ENCODE assay signal across 19 cellular contexts in the genomic region with DNA sequence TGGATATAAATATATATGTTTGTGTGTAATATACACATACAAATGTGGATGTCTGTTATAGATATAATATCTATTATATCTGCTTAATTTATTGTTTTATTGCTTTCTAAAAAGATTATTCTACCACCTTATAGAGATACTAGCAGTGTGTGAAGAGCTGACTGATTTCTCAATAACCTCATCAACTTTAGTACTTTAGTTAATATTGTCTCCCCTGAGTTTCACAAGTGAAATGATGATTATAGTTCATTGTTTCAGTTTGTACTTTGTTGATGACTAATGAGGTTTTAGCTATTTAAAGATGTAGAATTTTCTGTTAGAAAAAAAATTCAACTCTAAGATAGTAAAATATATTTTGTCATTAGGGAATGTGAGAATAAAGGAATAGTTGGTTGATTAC. TPM values are rescaled to one million over a fixed set of nuclear protein-coding genes. Genes with fewer than 3 reads are reported as not detected.
DNase-seq lines count a peak whose midpoint lies in the region; ATAC-seq, FAIRE-seq and TF ChIP-seq lines count a peak whose summit lies in the region.
"Had no signal": no experiment of that assay in that cellular context is flagged by ENCODE, and none has a peak within 500 bp of the region (broad histone marks: within the 10 kb centered on the region; RNA-seq: fewer than 3 reads in every experiment).

No MANE protein-coding gene starts in this region.

- no peaks in the 10 kb centered on the region for H3K27me3 ChIP-seq in right lobe of liver

- no peaks in the 10 kb centered on the region for H3K9me3 ChIP-seq in right lobe of liver

- no peaks in the 10 kb centered on the region for H3K9me3 Mint-ChIP-seq in MCF 10A (ENCODE audit: unreplicated experiment)
- H3K9me3 Mint-ChIP-seq in glutamatergic neuron (ENCODE audit: unreplicated experiment): no peaks in the 10 kb centered on the region
- no peaks in the 10 kb centered on the region for H3K9me3 Mint-ChIP-seq in activated CD8-positive, alpha-beta memory T cell treated with anti-CD3 and anti-CD28 coated beads, Interleukin-2, amount 10 ng/mL, durations not matched to agents 7 days and 5 days (ENCODE audit: low read depth)

- CTCF ChIA-PET in MCF 10A (lab: Yijun Ruan, JAX): interaction anchor here (2.5 kb wide), 1 partner anchor 11 kb away, joined by 6 read pairs; a partner anchor contains a TSS
- CTCF ChIA-PET in activated CD8-positive, alpha-beta memory T cell treated with anti-CD3 and anti-CD28 coated beads, Interleukin-2, amount 10 ng/mL, durations not matched to agents 7 days and 5 days (lab: Charles Lee): interaction anchor here (1.4 kb wide), 1 partner anchor 11 kb away, joined by 3 read pairs; a partner anchor contains a TSS

- peaks cover 0 to 4% (median 0%) of the 10 kb centered on the region in 4 donors for H3K36me3 ChIP-seq in right lobe of liver

- TF ChIP-seq CTCF in MCF 10A (IDR thresholded peaks at IDR 0.05; ENCODE audit: unreplicated experiment): no peak
- no peak for TF ChIP-seq CTCF in glutamatergic neuron (IDR thresholded peaks at IDR 0.05; ENCODE audit: partially characterized antibody, unreplicated experiment)
- TF ChIP-seq CTCF in right lobe of liver (IDR thresholded peaks at IDR 0.05): no peak

- ATAC-seq in GM19328 (IDR thresholded peaks at IDR 0.05; ENCODE audit: unreplicated experiment): peak; percentile 58
- peak; percentile 70 for ATAC-seq in HG02763 (IDR thresholded peaks at IDR 0.05; ENCODE audit: unreplicated experiment)
- peak; percentile 95 for ATAC-seq in HG03432 (IDR thresholded peaks at IDR 0.05; ENCODE audit: unreplicated experiment)
- no peak for ATAC-seq in activated CD8-positive, alpha-beta memory T cell treated with anti-CD3 and anti-CD28 coated beads, Interleukin-2, amount 10 ng/mL, durations not matched to agents 7 days and 5 days
- ATAC-seq in right lobe of liver: no peak
- ATAC-seq: Panc1 had no signal

- H3K36me3 Mint-ChIP-seq in MCF 10A (ENCODE audit: insufficient read depth, unreplicated experiment): peaks cover 38% of the 10 kb centered on the region
- H3K36me3 Mint-ChIP-seq in glutamatergic neuron (ENCODE audit: unreplicated experiment): peaks cover 11% of the 10 kb centered on the region
- peaks cover 40% of the 10 kb centered on the region for H3K36me3 Mint-ChIP-seq in activated CD8-positive, alpha-beta memory T cell treated with anti-CD3 and anti-CD28 coated beads, Interleukin-2, amount 10 ng/mL, durations not matched to agents 7 days and 5 days

- H3K4me3 Mint-ChIP-seq in MCF 10A (ENCODE audit: unreplicated experiment) (no peak overlapping the region), glutamatergic neuron (ENCODE audit: unreplicated experiment) (no peak overlapping the region)
- H3K4me3 Mint-ChIP-seq in activated CD8-positive, alpha-beta memory T cell treated with anti-CD3 and anti-CD28 coated beads, Interleukin-2, amount 10 ng/mL, durations not matched to agents 7 days and 5 days: no peak overlapping the region
- H3K4me3 Mint-ChIP-seq: activated naive CD4-positive, alpha-beta T cell treated with anti-CD3 and anti-CD28 coated beads, Interleukin-2, amount 50 U/mL, for 24 hours had no signal

- H3K4me1 ChIP-seq in right lobe of liver: no peaks in the 10 kb centered on the region

- POLR2A ChIA-PET in MCF 10A (lab: Yijun Ruan, JAX): interaction anchor here (7.2 kb wide), 1 partner anchor 12 kb away, joined by 59 read pairs; a partner anchor contains a TSS

- no peak overlapping the region for H3K27ac ChIP-seq in right lobe of liver

- DNase-seq in MCF 10A (ENCODE audit: unreplicated experiment): no peak
- no peak for DNase-seq in glutamatergic neuron
- no peak for DNase-seq in activated CD8-positive, alpha-beta memory T cell treated with anti-CD3 and anti-CD28 coated beads, Interleukin-2, amount 10 ng/mL, durations not matched to agents 7 days and 5 days
- DNase-seq in right lobe of liver: no peak
- DNase-seq: ACHN; central memory CD4-positive, alpha-beta T cell; DMS153; erythroblast; mammary epithelial cell; NCI-H2171 treated with DMSO at 0.1 percent for 48 hours had no signal

- no peak overlapping the region for H3K27ac Mint-ChIP-seq in MCF 10A (ENCODE audit: low read depth, unreplicated experiment)
- H3K27ac Mint-ChIP-seq in glutamatergic neuron (ENCODE audit: unreplicated experiment): no peak overlapping the region
- H3K27ac Mint-ChIP-seq in activated CD8-positive, alpha-beta memory T cell treated with anti-CD3 and anti-CD28 coated beads, Interleukin-2, amount 10 ng/mL, durations not matched to agents 7 days and 5 days: no peak overlapping the region
- H3K27ac Mint-ChIP-seq: activated naive CD4-positive, alpha-beta T cell treated with anti-CD3 and anti-CD28 coated beads, Interleukin-2, amount 50 U/mL, for 24 hours had no signal

- H3K27me3 Mint-ChIP-seq in MCF 10A (ENCODE audit: insufficient read depth, unreplicated experiment) (no peaks in the 10 kb centered on the region), glutamatergic neuron (ENCODE audit: unreplicated experiment) (no peaks in the 10 kb centered on the region)
- H3K27me3 Mint-ChIP-seq in activated CD8-positive, alpha-beta memory T cell treated with anti-CD3 and anti-CD28 coated beads, Interleukin-2, amount 10 ng/mL, durations not matched to agents 7 days and 5 days: no peaks in the 10 kb centered on the region
- H3K27me3 Mint-ChIP-seq: activated naive CD4-positive, alpha-beta T cell treated with anti-CD3 and anti-CD28 coated beads, Interleukin-2, amount 50 U/mL, for 24 hours had no signal

- no peak for TF ChIP-seq POLR2A in right lobe of liver (IDR thresholded peaks at IDR 0.05)

- BruUV-seq in MCF 10A (replicated peaks; lab: Mats Ljungman, UMichigan): no TSS peak

- no peak overlapping the region for H3K4me3 ChIP-seq in right lobe of liver

- intact Hi-C loops in MCF 10A (cut with micrococcal nuclease) (no loop called here), right lobe of liver (cut with DNase I) (no loop called here)

- H3K4me1 Mint-ChIP-seq in MCF 10A (ENCODE audit: insufficient read depth, unreplicated experiment): peaks cover 8% of the 10 kb centered on the region
- H3K4me1 Mint-ChIP-seq in glutamatergic neuron (ENCODE audit: low read depth, unreplicated experiment): peaks cover 7% of the 10 kb centered on the region
- H3K4me1 Mint-ChIP-seq in activated CD8-positive, alpha-beta memory T cell treated with anti-CD3 and anti-CD28 coated beads, Interleukin-2, amount 10 ng/mL, durations not matched to agents 7 days and 5 days: peaks cover 2% of the 10 kb centered on the region

- peak; percentile 59 for FAIRE-seq in G401.6 (lab: Jason Lieb, UNC)
- FAIRE-seq: GM12891, urothelium cell line had no signal

RNA-seq across cellular contexts. Expression of a gene that starts 11.4 kb away (rescaled TPM):
- 32.3 and 35.8 TPM in 2 replicates for total RNA-seq in MCF 10A (2022)
- total RNA-seq in glutamatergic neuron (ENCODE audit: unreplicated experiment): 93.9 TPM
- 10 to 100 TPM; 45.1 to 45.4 TPM for total RNA-seq in activated CD8-positive, alpha-beta memory T cell treated with anti-CD3 and anti-CD28 coated beads, Interleukin-2, amount 10 ng/mL, durations not matched to agents 7 days and 5 days
- total RNA-seq in right lobe of liver: 10 to 100 TPM; 10.8 to 22.1 (median 11.7) TPM

RNA-seq across cellular contexts. Expression of a gene that starts 15.1 kb away (rescaled TPM):
- total RNA-seq in MCF 10A (2022) (2.6 and 3.1 TPM in 2 replicates), glutamatergic neuron (ENCODE audit: unreplicated experiment) (264 TPM), right lobe of liver (under 1 TPM in 1 of 6 experiments, not detected in 5; 0.12 TPM)
- total RNA-seq in activated CD8-positive, alpha-beta memory T cell treated with anti-CD3 and anti-CD28 coated beads, Interleukin-2, amount 10 ng/mL, durations not matched to agents 7 days and 5 days: not detected
- total RNA-seq: T-helper 1 cell treated with Interleukin-12 subunit alpha and Interleukin-12 subunit beta and Interleukin-4 antibody, amounts not matched to agents 30 ng/mL and 1 ng/mL, for 36 hours had no signal

Comparison
In these comparisons a context has a peak if more than half of its experiments do, and no peak if none do; other contexts are left out.
1. ATAC-seq: peak in GM19328 (single experiment), HG02763 (single experiment) and HG03432 (single experiment); none in activated CD8-positive, alpha-beta memory T cell treated with anti-CD3 and anti-CD28 coated beads, Interleukin-2, amount 10 ng/mL, durations not matched to agents 7 days and 5 days (single experiment) and right lobe of liver (0 of 4).
2. RNA of a gene that starts 15.1 kb away (total RNA-seq): 264 TPM in glutamatergic neuron (single experiment); 2.6 to 3.1 TPM in MCF 10A, 0.12 TPM in right lobe of liver and not detected in activated CD8-positive, alpha-beta memory T cell treated with anti-CD3 and anti-CD28 coated beads, Interleukin-2, amount 10 ng/mL, durations not matched to agents 7 days and 5 days; every median in the first group is over 10 times any median in the second.